22 cellular contexts compared by ENCODE assay signal in the genomic region with DNA sequence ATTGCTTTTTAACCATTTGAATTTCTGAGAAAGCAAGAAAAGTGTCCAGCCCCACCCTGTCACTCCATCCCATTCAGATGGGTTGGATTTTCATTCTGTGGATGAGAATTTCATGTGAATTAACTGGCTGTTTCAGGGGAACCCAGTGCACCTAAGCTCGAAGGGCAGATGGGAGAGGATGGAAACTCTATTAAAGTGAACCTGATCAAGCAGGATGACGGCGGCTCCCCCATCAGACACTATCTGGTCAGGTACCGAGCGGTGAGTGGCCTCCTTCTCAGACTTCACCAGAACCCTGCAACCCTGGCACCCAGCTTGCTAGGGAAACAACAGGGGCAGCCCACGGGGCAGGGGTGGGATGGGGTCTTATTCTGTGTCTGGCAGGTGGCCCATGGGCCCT.
"Had no signal": no experiment of that assay in that cellular context is flagged by ENCODE, and none has a peak within 500 bp of the region (broad histone marks: within the 10 kb centered on the region; RNA-seq: fewer than 3 reads in every experiment).

No MANE protein-coding gene starts in this region.

- H3K27ac ChIP-seq: ascending aorta, breast epithelium, coronary artery had no signal

- H3K9me3 ChIP-seq: ascending aorta, breast epithelium had no signal

- H3K36me3 ChIP-seq: ascending aorta, breast epithelium had no signal

- H3K27me3 ChIP-seq: ascending aorta, breast epithelium, dorsolateral prefrontal cortex had no signal

- H3K4me1 ChIP-seq: ascending aorta, breast epithelium had no signal

- FAIRE-seq: frontal cortex had no signal

- DNase-seq: activated CD4-positive, alpha-beta memory T cell treated with anti-CD3 and anti-CD28 coated beads for 36 hours; activated CD4-positive, alpha-beta T cell treated with anti-CD3 and anti-CD28 coated beads for 36 hours; activated CD4-positive, alpha-beta T cell treated with anti-CD3 and anti-CD28 coated beads, Interleukin-2, amount 10 ng/mL, durations not matched to agents 24 days and 14 days; activated CD4-positive, CD25-positive, alpha-beta regulatory T cell; activated CD4-positive, CD25-positive, alpha-beta regulatory T cell treated with anti-CD3 and anti-CD28 coated beads, Interleukin-2, amount 50 U/mL, for 72 hours; activated CD8-positive, alpha-beta memory T cell treated with anti-CD3 and anti-CD28 coated beads, Interleukin-2, amount 10 ng/mL, durations not matched to agents 7 days and 5 days; activated CD8-positive, alpha-beta memory T cell treated with anti-CD3 and anti-CD28 coated beads, Interleukin-2, amount 50 U/mL, for 4 hours; activated CD8-positive, alpha-beta T cell treated with anti-CD3 and anti-CD28 coated beads, Interleukin-2, amount 10 ng/mL, durations not matched to agents 7 days and 5 days; activated effector memory CD4-positive, alpha-beta T cell treated with anti-CD3 and anti-CD28 coated beads, Interleukin-2, amount 50 U/mL, for 16 hours; activated naive CD4-positive, alpha-beta T cell treated with anti-CD3 and anti-CD28 coated beads for 36 hours; activated naive CD8-positive, alpha-beta T cell treated with anti-CD3 and anti-CD28 coated beads for 36 hours; activated T-cell treated with anti-CD3 and anti-CD28 coated beads, Interleukin-2, amount 50 U/mL, for 1 hour; activated T-cell treated with anti-CD3 and anti-CD28 coated beads, Interleukin-2, amount 50 U/mL, for 48 hours; dorsolateral prefrontal cortex; effector memory CD4-positive, alpha-beta T cell; endodermal cell; T-helper 2 cell had no signal

- H3K4me3 ChIP-seq: ascending aorta, breast epithelium, coronary artery, dorsolateral prefrontal cortex had no signal

- ATAC-seq: activated CD4-positive, alpha-beta T cell treated with anti-CD3 and anti-CD28 coated beads for 36 hours; activated CD8-positive, alpha-beta memory T cell treated with anti-CD3 and anti-CD28 coated beads, Interleukin-2, amount 10 ng/mL, durations not matched to agents 7 days and 5 days; activated CD8-positive, alpha-beta T cell treated with anti-CD3 and anti-CD28 coated beads, Interleukin-2, amount 10 ng/mL, durations not matched to agents 7 days and 5 days; esophagus mucosa had no signal
